In the genomic region with DNA sequence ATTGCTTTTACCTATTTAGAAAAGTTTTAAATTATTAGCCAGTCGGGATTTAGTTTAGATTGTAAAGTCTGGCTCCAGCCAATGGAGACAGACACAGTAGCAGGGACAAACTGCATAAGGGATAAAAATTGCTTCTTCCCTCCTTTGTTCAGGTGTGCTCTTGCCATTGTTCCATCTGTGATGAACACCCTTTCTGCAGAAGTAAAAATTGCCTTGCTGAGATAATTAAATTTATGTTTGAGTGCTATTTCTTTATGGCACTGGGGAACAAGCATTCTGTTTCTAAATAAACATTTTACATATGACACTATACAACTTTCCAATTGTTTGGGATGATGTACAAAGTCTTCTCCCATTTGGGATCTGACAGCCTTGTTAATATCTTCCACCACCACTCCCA, we compare ENCODE assay signal across 35 cellular contexts. TPM values are rescaled to one million over a fixed set of nuclear protein-coding genes. Genes with fewer than 3 reads are reported as not detected.
"Had no signal": no experiment of that assay in that cellular context is flagged by ENCODE, and none has a peak within 500 bp of the region (broad histone marks: within the 10 kb centered on the region; RNA-seq: fewer than 3 reads in every experiment).

No MANE protein-coding gene starts in this region.

- DNase-seq: natural killer cell; occipital lobe; ovary; psoas muscle; right cardiac atrium; spleen; stimulated activated CD4-positive, alpha-beta T cell treated with anti-CD3 and anti-CD28 coated beads, Interleukin-12 subunit alpha, Interleukin-12 subunit beta, amount 100 ng/mL, for 4 hours; stimulated activated CD4-positive, alpha-beta T cell treated with anti-CD3 and anti-CD28 coated beads, Interleukin-1b, Interleukin-23, amount 100 ng/mL, for 48 hours; stimulated activated CD4-positive, alpha-beta T cell treated with anti-CD3 and anti-CD28 coated beads, Interleukin-4, amount 100 ng/mL, for 1 hour; stimulated activated CD4-positive, alpha-beta T cell treated with anti-CD3 and anti-CD28 coated beads, Interleukin-4, amount 100 ng/mL, for 4 hours; stimulated activated CD8-positive, alpha-beta memory T cell treated with anti-CD3 and anti-CD28 coated beads, Interleukin-4, amount 100 ng/mL, for 48 hours; stimulated activated naive CD4-positive, alpha-beta T cell; stimulated activated naive CD8-positive, alpha-beta T cell treated with anti-CD3 and anti-CD28 coated beads, Interleukin-15, amount 100 ng/mL, for 72 hours; stimulated activated naive CD8-positive, alpha-beta T cell treated with anti-CD3 and anti-CD28 coated beads, Interleukin-15, Interleukin-2, amounts not matched to agents 100 U/mL and 50 U/mL, for 24 hours; substantia nigra; testis; tibial artery; transverse colon; upper lobe of right lung; uterus had no signal

- H2AFZ ChIP-seq: neural progenitor cell, parathyroid adenoma had no signal

- H3K27me3 ChIP-seq: neural progenitor cell, ovary, testis, upper lobe of right lung, uterus had no signal

- H3K36me3 ChIP-seq: ovary, spleen, tibial artery, transverse colon, upper lobe of right lung, uterus had no signal

- H3K4me1 ChIP-seq: neural progenitor cell, parathyroid adenoma, psoas muscle, spleen, suprapubic skin, testis, tibial artery, transverse colon, upper lobe of right lung, uterus had no signal

- H3K27ac Mint-ChIP-seq: natural killer cell; nephron; neural progenitor cell; progenitor cell of endocrine pancreas; stimulated activated memory B cell treated with anti-CD40 and anti-IgM and Interleukin-4, amounts not matched to agents 10 μg/mL and 1 μg/mL and 100 μg/mL, for 72 hours; stimulated activated naive CD8-positive, alpha-beta T cell treated with anti-CD3 and anti-CD28 coated beads, Interleukin-15, amount 100 ng/mL, for 72 hours; type B pancreatic cell had no signal

- H3K36me3 Mint-ChIP-seq: natural killer cell; stimulated activated memory B cell treated with anti-CD40 and anti-IgM and Interleukin-4, amounts not matched to agents 10 μg/mL and 1 μg/mL and 100 μg/mL, for 72 hours had no signal

- H3K4me2 ChIP-seq: neural progenitor cell, smooth muscle cell had no signal

- H3K9ac ChIP-seq: neural progenitor cell, parathyroid adenoma had no signal

- H3K27ac ChIP-seq: neural progenitor cell, ovary, parathyroid adenoma, psoas muscle, skin epidermis, spleen, suprapubic skin, testis, tibial artery, transverse colon, upper lobe of right lung, uterus had no signal

- H3K27me3 Mint-ChIP-seq: progenitor cell of endocrine pancreas; stimulated activated memory B cell treated with anti-CD40 and anti-IgM and Interleukin-4, amounts not matched to agents 10 μg/mL and 1 μg/mL and 100 μg/mL, for 72 hours; stimulated activated naive CD8-positive, alpha-beta T cell treated with anti-CD3 and anti-CD28 coated beads, Interleukin-15, amount 100 ng/mL, for 72 hours; type B pancreatic cell had no signal

- H3K79me2 ChIP-seq: parathyroid adenoma had no signal

- ATAC-seq: natural killer cell; psoas muscle; right cardiac atrium; sciatic nerve; stimulated activated memory B cell treated with anti-CD40 and anti-IgM and Interleukin-4, amounts not matched to agents 10 μg/mL and 1 μg/mL and 100 μg/mL, for 72 hours; stimulated activated naive CD8-positive, alpha-beta T cell treated with anti-CD3 and anti-CD28 coated beads, Interleukin-15, amount 100 ng/mL, for 72 hours; stimulated activated naive CD8-positive, alpha-beta T cell treated with anti-CD3 and anti-CD28 coated beads, Interleukin-15, Interleukin-2, amounts not matched to agents 100 U/mL and 50 U/mL, for 24 hours; upper lobe of right lung had no signal

- H3K9me3 ChIP-seq: testis, uterus had no signal

- H3K4me3 Mint-ChIP-seq: natural killer cell; nephron; neural progenitor cell; stimulated activated memory B cell treated with anti-CD40 and anti-IgM and Interleukin-4, amounts not matched to agents 10 μg/mL and 1 μg/mL and 100 μg/mL, for 72 hours; stimulated activated naive CD8-positive, alpha-beta T cell treated with anti-CD3 and anti-CD28 coated beads, Interleukin-15, amount 100 ng/mL, for 72 hours; type B pancreatic cell had no signal

- H3K4me1 Mint-ChIP-seq: natural killer cell; nephron; neural progenitor cell; stimulated activated memory B cell treated with anti-CD40 and anti-IgM and Interleukin-4, amounts not matched to agents 10 μg/mL and 1 μg/mL and 100 μg/mL, for 72 hours; stimulated activated naive CD8-positive, alpha-beta T cell treated with anti-CD3 and anti-CD28 coated beads, Interleukin-15, amount 100 ng/mL, for 72 hours had no signal

- H3K4me3 ChIP-seq: neural progenitor cell, ovary, psoas muscle, skin epidermis, smooth muscle cell, spleen, suprapubic skin, testis, tibial artery, transverse colon, upper lobe of right lung, uterus had no signal

RNA-seq across cellular contexts. Expression of gene OR7C2, which starts 18.0 kb away (rescaled TPM):
- total RNA-seq: natural killer cell, occipital lobe, osteoblast, ovary, progenitor cell of endocrine pancreas, psoas muscle, renal cortical epithelial cell, right cardiac atrium, sciatic nerve, smooth muscle cell, spleen, suprapubic skin, testis, transverse colon, upper lobe of right lung, urinary bladder, uterus had no signal
- polyA plus RNA-seq: neural cell, ovary, psoas muscle, right cardiac atrium, smooth muscle cell, spleen, thymus, urinary bladder had no signal

RNA-seq across cellular contexts. Expression of gene SLC1A6, which starts 20.4 kb away (rescaled TPM):
- total RNA-seq: natural killer cell, osteoblast, ovary, psoas muscle, renal cortical epithelial cell, right cardiac atrium, sciatic nerve, spleen, transverse colon, upper lobe of right lung, urinary bladder had no signal
- polyA plus RNA-seq: psoas muscle, right cardiac atrium, spleen, urinary bladder had no signal
